ENCODE assay signal across 1 cellular context in genomic region chr2:105238664-105239240, GRCh38.
TF ChIP-seq lines count a peak whose summit lies in the region.

No MANE protein-coding gene starts in this region.

TF ChIP-seq in HCT116, 20 proteins besides CTCF, POLR2A, EP300 and RAD21 (continued from another document):
- no peak for TF ChIP-seq TCF7L2 (IDR thresholded peaks at IDR 0.05; ENCODE audit: borderline replicate concordance, extremely low read depth, insufficient read depth, insufficient read length)
- TF ChIP-seq ZNF274 (IDR thresholded peaks at IDR 0.05; ENCODE audit: low read depth, low read length), result no peak
- no peak for TF ChIP-seq ELF1 (IDR thresholded peaks at IDR 0.05; ENCODE audit: borderline replicate concordance, low read depth)
